ENCODE assay signal across 8 cellular contexts in the genomic region with DNA sequence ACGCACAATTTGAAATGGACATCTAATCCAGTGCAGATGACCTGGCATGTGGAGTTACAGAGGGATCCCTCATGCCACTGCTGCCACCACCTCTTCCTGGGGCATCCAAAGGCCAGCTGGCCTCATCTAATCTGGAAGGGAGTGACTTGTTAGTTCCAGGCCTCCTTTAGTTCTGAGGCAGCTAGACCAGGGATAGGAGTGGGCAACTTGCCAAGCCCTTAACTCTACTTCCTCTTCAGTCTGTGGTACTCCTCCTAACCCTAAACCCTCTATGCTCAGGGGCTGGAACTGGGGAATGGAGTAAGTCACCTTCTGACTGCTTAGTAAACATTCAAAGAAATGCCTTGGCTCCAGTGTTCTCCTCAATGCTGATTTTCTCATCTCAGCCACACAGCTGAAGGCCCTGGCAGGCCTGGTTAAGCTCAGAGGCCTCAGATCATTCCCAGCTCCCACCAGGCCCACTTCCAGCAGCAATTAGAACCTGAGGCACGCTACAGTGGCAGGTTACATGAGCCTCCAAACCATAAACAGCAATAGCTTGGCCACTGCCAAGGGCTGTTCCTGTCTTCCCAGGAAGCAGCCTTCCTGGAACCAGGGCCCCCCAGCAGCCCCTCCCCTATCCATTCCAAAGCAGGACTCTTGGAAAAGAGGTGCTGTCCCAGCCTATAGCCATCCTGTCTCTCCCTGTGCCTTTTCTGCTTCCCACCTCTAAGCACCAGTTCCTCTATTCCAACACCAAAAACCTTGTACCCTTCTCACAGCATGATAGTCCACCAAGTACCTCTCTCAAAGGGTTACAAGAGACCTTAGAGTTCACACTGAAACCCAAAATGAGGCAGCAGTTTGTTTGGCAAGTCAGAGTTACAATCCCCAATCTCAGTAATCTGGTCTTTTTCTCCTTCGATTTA. TPM values are rescaled to one million over a fixed set of nuclear protein-coding genes. Genes with fewer than 3 reads are reported as not detected.
A peak's percentile ranks its signal among the peaks of the same experiment; 100 is the strongest.
DNase-seq lines count a peak whose midpoint lies in the region; ATAC-seq lines count a peak whose summit lies in the region.

No MANE protein-coding gene starts in this region.

- H3K27ac ChIP-seq in mesenchymal stem cell (ENCODE audit: low read length, poor library complexity, severe bottlenecking): no peak overlapping the region

- 67% methylated on average over 2 of the region's 3 CpGs for WGBS in mesenchymal stem cell

- H3K4me1 ChIP-seq in mesenchymal stem cell (ENCODE audit: control insufficient read depth, insufficient read depth, low read depth, low read length): peaks cover 26% of the 10 kb centered on the region

- no peaks in the 10 kb centered on the region for H3K9me3 ChIP-seq in mesenchymal stem cell (ENCODE audit: control insufficient read depth, low read length)

- no peak overlapping the region for H2BK120ac ChIP-seq in mesenchymal stem cell (ENCODE audit: low read depth, low read length)

- no peak overlapping the region for H2AFZ ChIP-seq in mesenchymal stem cell (ENCODE audit: low read depth, low read length)

- no peak overlapping the region for H4K8ac ChIP-seq in mesenchymal stem cell (ENCODE audit: low read length)

- H2AK5ac ChIP-seq in mesenchymal stem cell (ENCODE audit: low read length, severe bottlenecking): no peak overlapping the region

- H3K4me1 Mint-ChIP-seq in central memory CD8-positive, alpha-beta T cell: peaks cover 40% of the 10 kb centered on the region

- no peak overlapping the region for H4K91ac ChIP-seq in mesenchymal stem cell (ENCODE audit: low read length)

- no peaks in the 10 kb centered on the region for H3K27me3 Mint-ChIP-seq in central memory CD8-positive, alpha-beta T cell

- H3K79me1 ChIP-seq in mesenchymal stem cell (replicated peaks; ENCODE audit: low read length, poor library complexity, severe bottlenecking): peaks cover 25% of the 10 kb centered on the region

- H2BK12ac ChIP-seq in mesenchymal stem cell (ENCODE audit: low read length in 2 of 2): no peak overlapping the region

- no peak overlapping the region for H2BK5ac ChIP-seq in mesenchymal stem cell (ENCODE audit: low read depth, low read length, poor library complexity, severe bottlenecking)

- no peak overlapping the region for H3K14ac ChIP-seq in mesenchymal stem cell (ENCODE audit: low read length in 2 of 2)

- peaks cover 31% of the 10 kb centered on the region for H3K36me3 Mint-ChIP-seq in central memory CD8-positive, alpha-beta T cell (ENCODE audit: insufficient read depth)

- no peak for ATAC-seq in central memory CD8-positive, alpha-beta T cell (replicated peaks; ENCODE audit: extremely low read depth, poor library complexity, severe bottlenecking)
- ATAC-seq in HG03097 (IDR thresholded peaks at IDR 0.05; ENCODE audit: low FRiP score, unreplicated experiment): no peak
- ATAC-seq in GM18907 (IDR thresholded peaks at IDR 0.05; ENCODE audit: unreplicated experiment): no peak

- peak overlapping the region; percentile 60 for H2BK15ac ChIP-seq in mesenchymal stem cell (ENCODE audit: low read depth, poor library complexity, severe bottlenecking)

- no peak overlapping the region for H3K4me2 ChIP-seq in mesenchymal stem cell (ENCODE audit: low read length, poor library complexity, severe bottlenecking)

- no peak overlapping the region for H3K4me3 ChIP-seq in mesenchymal stem cell (ENCODE audit: insufficient read depth in 1 of 2, low read depth in 1 of 2, low read length in 2 of 2)

- peak overlapping the region; percentile 66 for H3K4me3 Mint-ChIP-seq in central memory CD8-positive, alpha-beta T cell

- H3K9me3 Mint-ChIP-seq in central memory CD8-positive, alpha-beta T cell: no peaks in the 10 kb centered on the region

- peak overlapping the region in 1 of 2 experiments; percentile 6 for H3K18ac ChIP-seq in mesenchymal stem cell (ENCODE audit: low read depth in 1 of 2, low read length in 2 of 2)

- peak overlapping the region in 1 of 2 experiments; percentile 13 for H3K4ac ChIP-seq in mesenchymal stem cell (ENCODE audit: low read depth in 1 of 2, low read length in 2 of 2)

- H3K27ac Mint-ChIP-seq in central memory CD8-positive, alpha-beta T cell (ENCODE audit: low read depth): peak overlapping the region; percentile 93

- H3K36me3 ChIP-seq in mesenchymal stem cell (ENCODE audit: control insufficient read depth in 1 of 2, insufficient read depth in 2 of 2, low read depth in 1 of 2, low read length in 2 of 2): peaks cover 27 to 56% of the 10 kb centered on the region in 2 experiments

- H3K9ac ChIP-seq in mesenchymal stem cell (ENCODE audit: low read length): peak overlapping the region; percentile 95

- H3K27me3 ChIP-seq in mesenchymal stem cell (ENCODE audit: control insufficient read depth in 1 of 2, insufficient read depth in 1 of 2, low read length in 2 of 2): no peaks in the 10 kb centered on the region

- DNase-seq in DMS53 (lab: John Stamatoyannopoulos, UW): peak; percentile 69
- DNase-seq in NCI-H2196 (lab: John Stamatoyannopoulos, UW; ENCODE audit: unreplicated experiment): peak; percentile 47
- no peak for DNase-seq in central memory CD8-positive, alpha-beta T cell (ENCODE audit: low spot score in 2 of 2)
- peak; percentile 75 for DNase-seq in mesenchymal stem cell
- DNase-seq in cerebellar cortex (ENCODE audit: low spot score): no peak
- no peak for DNase-seq in retina

- H3K23ac ChIP-seq in mesenchymal stem cell (ENCODE audit: low read length in 2 of 2): no peak overlapping the region

RNA-seq across cellular contexts. Expression of a gene that starts 2.0 kb away (rescaled TPM):
- 8.9 TPM for polyA plus RNA-seq in mesenchymal stem cell (2013, experiment 1 of 2)
- 8.2 TPM for polyA plus RNA-seq in mesenchymal stem cell (2013, experiment 2 of 2)

RNA-seq across cellular contexts. Expression of a gene that starts 7.8 kb away (rescaled TPM):
- polyA plus RNA-seq in mesenchymal stem cell (2013, experiment 1 of 2): 48.4 TPM
- polyA plus RNA-seq in mesenchymal stem cell (2013, experiment 2 of 2): 46.7 TPM

RNA-seq across cellular contexts. Expression of a gene that starts 14.9 kb away (rescaled TPM):
- 9.6 TPM for polyA plus RNA-seq in mesenchymal stem cell (2013, experiment 1 of 2)
- polyA plus RNA-seq in mesenchymal stem cell (2013, experiment 2 of 2): 9.5 TPM

RNA-seq across cellular contexts. Expression of a gene that starts 15.1 kb away (rescaled TPM):
- 70.3 TPM for polyA plus RNA-seq in mesenchymal stem cell (2013, experiment 1 of 2)
- polyA plus RNA-seq in mesenchymal stem cell (2013, experiment 2 of 2): 71.3 TPM

Comparison
In these comparisons a context has a peak if more than half of its experiments do, and no peak if none do; other contexts are left out.
1. DNase-seq: peak in DMS53 (single experiment), NCI-H2196 (single experiment) and mesenchymal stem cell (single experiment); none in central memory CD8-positive, alpha-beta T cell (0 of 2), cerebellar cortex (single experiment) and retina (single experiment).